36 cellular contexts compared by ENCODE assay signal in genomic region chr20:54019127-54019526, GRCh38. TPM values are rescaled to one million over a fixed set of nuclear protein-coding genes. Genes with fewer than 3 reads are reported as not detected.
"Had no signal": no experiment of that assay in that cellular context is flagged by ENCODE, and none has a peak within 500 bp of the region (broad histone marks: within the 10 kb centered on the region; RNA-seq: fewer than 3 reads in every experiment).

No MANE protein-coding gene starts in this region.

- H3K36me3 ChIP-seq: adrenal gland, ascending aorta, brain microvascular endothelial cell, breast epithelium, cardiac muscle cell had no signal

- FAIRE-seq: astrocyte, bronchial epithelial cell had no signal

- H3K4me1 ChIP-seq: adrenal gland, ascending aorta, body of pancreas, breast epithelium had no signal

- H3K27ac ChIP-seq: adrenal gland, ascending aorta, body of pancreas, brain microvascular endothelial cell, breast epithelium, cardiac muscle cell had no signal

- H3K4me3 ChIP-seq: adrenal gland, ascending aorta, body of pancreas, breast epithelium, cardiac muscle cell had no signal

- DNase-seq: activated effector memory CD4-positive, alpha-beta T cell treated with anti-CD3 and anti-CD28 coated beads, Interleukin-2, amount 50 U/mL, for 16 hours; activated effector memory CD4-positive, alpha-beta T cell treated with Interleukin-2 at 50 U/mL for 16 hours; activated gamma-delta T cell; activated gamma-delta T cell treated with Interleukin-2 at 50 U/mL for 16 hours; activated naive CD4-positive, alpha-beta T cell; activated naive CD4-positive, alpha-beta T cell treated with anti-CD3 and anti-CD28 coated beads for 36 hours; activated naive CD4-positive, alpha-beta T cell treated with anti-CD3 and anti-CD28 coated beads, Interleukin-2, amount 10 ng/mL, durations not matched to agents 7 days and 5 days; activated naive CD4-positive, alpha-beta T cell treated with anti-CD3 and anti-CD28 coated beads, Interleukin-2, amount 50 U/mL, for 16 hours; activated naive CD4-positive, alpha-beta T cell treated with Interleukin-2 at 50 U/mL for 16 hours; activated naive CD8-positive, alpha-beta T cell treated with anti-CD3 and anti-CD28 coated beads for 36 hours; activated naive CD8-positive, alpha-beta T cell treated with anti-CD3 and anti-CD28 coated beads, Interleukin-2, amount 10 ng/mL, durations not matched to agents 7 days and 5 days; activated naive CD8-positive, alpha-beta T cell treated with anti-CD3 and anti-CD28 coated beads, Interleukin-2, amount 50 U/mL, for 24 hours; activated T-cell treated with anti-CD3 and anti-CD28 coated beads, Interleukin-2, amount 50 U/mL, for 4 hours; activated T-cell treated with anti-CD3 and anti-CD28 coated beads, Interleukin-2, amount 50 U/mL, for 48 hours; activated T-cell treated with anti-CD3 and anti-CD28 coated beads, Interleukin-2, amount 50 U/mL, for 72 hours; adrenal gland; amniotic stem cell; amygdala; anterior cingulate cortex; aorta; body of pancreas; brain microvascular endothelial cell; caudate nucleus; central memory CD4-positive, alpha-beta T cell; cerebellar nuclear complex had no signal

- H3K9me3 ChIP-seq: adrenal gland, ascending aorta, body of pancreas, breast epithelium had no signal

- H3K27me3 ChIP-seq: adrenal gland, ascending aorta, body of pancreas, brain microvascular endothelial cell, breast epithelium, cardiac muscle cell had no signal

- ATAC-seq: activated naive CD4-positive, alpha-beta T cell treated with anti-CD3 and anti-CD28 coated beads, Interleukin-2, amount 50 U/mL, for 72 hours; activated naive CD8-positive, alpha-beta T cell treated with anti-CD3 and anti-CD28 coated beads, Interleukin-2, amount 50 U/mL, for 24 hours; activated T-cell treated with anti-CD3 and anti-CD28 coated beads, Interleukin-2, amount 50 U/mL, for 4 hours; activated T-cell treated with anti-CD3 and anti-CD28 coated beads, Interleukin-2, amount 50 U/mL, for 72 hours; activated T-helper 17 cell treated with anti-CD3 and anti-CD28 coated beads, Interleukin-2, amount 50 U/mL, for 72 hours; body of pancreas had no signal

RNA-seq across cellular contexts. Expression of gene BCAS1, which starts 51.3 kb away (rescaled TPM):
- total RNA-seq: activated naive CD4-positive, alpha-beta T cell treated with anti-CD3 and anti-CD28 coated beads, Interleukin-2, amount 50 U/mL, for 72 hours; activated T-cell treated with anti-CD3 and anti-CD28 coated beads, Interleukin-2, amount 50 U/mL, for 72 hours; activated T-helper 1 cell treated with anti-CD3 and anti-CD28 coated beads, Interleukin-12 subunit alpha, Interleukin-12 subunit beta, Interleukin-2, Interleukin-4 antibody, amounts not matched to agents 30 ng/mL and 10 ng/mL and 1 ng/mL, durations not matched to agents 14 hours and 24 hours and 36 hours; activated T-helper 2 cell treated with anti-CD3 and anti-CD28 coated beads, Interferon-gamma antibody, Interleukin-2, Interleukin-4, amounts not matched to agents 10 μg/mL and 5 μg/mL and 100 μg/mL, durations not matched to agents 14 hours and 24 hours and 36 hours; ascending aorta; astrocyte; bronchial epithelial cell; cardiac muscle cell; cardiac septum; chondrocyte had no signal
- polyA plus RNA-seq: cardiac muscle cell had no signal
